ENCODE assay signal across 8 cellular contexts in genomic region chr5:158979749-158980521, GRCh38.
DNase-seq lines count a peak whose midpoint lies in the region; ATAC-seq, FAIRE-seq and TF ChIP-seq lines count a peak whose summit lies in the region.

No MANE protein-coding gene starts in this region.

- no peaks in the 10 kb centered on the region for H3K36me3 ChIP-seq in skeletal muscle tissue (ENCODE audit: control insufficient read depth in 3 of 3, insufficient read depth in 3 of 3, low read length in 3 of 3)

- H3K4me3 ChIP-seq in WI38 (ENCODE audit: low read depth, low read length) (peak overlapping the region; percentile 21), skeletal muscle tissue (ENCODE audit: low read length in 3 of 3) (peak overlapping the region; percentile 59 to 70 (median 64))

- peak; percentile 84 for FAIRE-seq in H54 (lab: Jason Lieb, UNC)
- FAIRE-seq in GM12891 (lab: Jason Lieb, UNC) = no peak

- H3K27me3 ChIP-seq in skeletal muscle tissue (ENCODE audit: control insufficient read depth in 3 of 3, insufficient read depth in 3 of 3, low read length in 3 of 3) = no peaks in the 10 kb centered on the region

- no peak for TF ChIP-seq CTCF in WI38 (IDR thresholded peaks at IDR 0.05; ENCODE audit: low read depth, low read length)

- DNase-seq in H54 (ENCODE audit: insufficient read length, low spot score) = peak; percentile 8
- DNase-seq in hypothalamus (lab: John Stamatoyannopoulos, UW) = peak in 42 of 51 donors; percentile 1 to 72 (median 38)
- DNase-seq in GM12891 (ENCODE audit: insufficient read length, low spot score) = no peak
- DNase-seq in NOMO-1 treated with dmso at 0.1 percent for 144 hours (lab: John Stamatoyannopoulos, UW; ENCODE audit: unreplicated experiment) = no peak

- H3K9ac ChIP-seq in skeletal muscle tissue (ENCODE audit: low read depth in 1 of 3, low read length in 3 of 3) = peak overlapping the region; percentile 47 to 51 (median 50)

- TF ChIP-seq POLR2A in H54 (IDR thresholded peaks at IDR 0.05; ENCODE audit: low read depth, low read length) (no peak), GM12891 (IDR thresholded peaks at IDR 0.05; ENCODE audit: low read depth, low read length) (no peak)

- no peaks in the 10 kb centered on the region for H3K9me3 ChIP-seq in skeletal muscle tissue (ENCODE audit: control insufficient read depth in 3 of 3, low read length in 3 of 3)

- H3K4me1 ChIP-seq in skeletal muscle tissue (ENCODE audit: control insufficient read depth in 3 of 3, insufficient read depth in 3 of 3, low read length in 3 of 3) = peaks cover 9 to 12% (median 10%) of the 10 kb centered on the region in 3 donors

- H3K27ac ChIP-seq in skeletal muscle tissue (ENCODE audit: low read depth, low read length) = peak overlapping the region; percentile 39

- no peak for ATAC-seq in HG03520 (IDR thresholded peaks at IDR 0.05; ENCODE audit: unreplicated experiment)
- no peak for ATAC-seq in HG03378 (IDR thresholded peaks at IDR 0.05; ENCODE audit: unreplicated experiment)

TF ChIP-seq in GM12891, 5 proteins besides CTCF, POLR2A, EP300 and RAD21:
- TF ChIP-seq PAX5 (IDR thresholded peaks at IDR 0.05; ENCODE audit: insufficient read depth, low read length, severe bottlenecking) (no peak), TAF1 (IDR thresholded peaks at IDR 0.05; ENCODE audit: low read depth, low read length) (no peak), SPI1 (IDR thresholded peaks at IDR 0.05; ENCODE audit: low read depth, low read length) (no peak), POLR2AphosphoS5 (IDR thresholded peaks at IDR 0.05; ENCODE audit: low read depth, low read length) (no peak)

Comparison
In these comparisons a context has a peak if more than half of its experiments do, and no peak if none do; other contexts are left out.
1. DNase-seq: peak in H54 (single experiment) and hypothalamus (42 of 51); none in GM12891 (single experiment) and NOMO-1 treated with dmso at 0.1 percent for 144 hours (single experiment).